11 cellular contexts compared by ENCODE assay signal in genomic region chr19:17475541-17476115, GRCh38. TPM values are rescaled to one million over a fixed set of nuclear protein-coding genes. Genes with fewer than 3 reads are reported as not detected.
A peak's percentile ranks its signal among the peaks of the same experiment; 100 is the strongest.
DNase-seq lines count a peak whose midpoint lies in the region; ATAC-seq lines count a peak whose summit lies in the region.
"Had no signal": no experiment of that assay in that cellular context is flagged by ENCODE, and none has a peak within 500 bp of the region (broad histone marks: within the 10 kb centered on the region; RNA-seq: fewer than 3 reads in every experiment).

No MANE protein-coding gene starts in this region.

- ATAC-seq in esophagus mucosa (peak; percentile 23), HG03196 (IDR thresholded peaks at IDR 0.05; ENCODE audit: unreplicated experiment) (no peak), GM21447 (IDR thresholded peaks at IDR 0.05; ENCODE audit: unreplicated experiment) (no peak)
- ATAC-seq: activated T-cell treated with anti-CD3 and anti-CD28 coated beads, Interleukin-2, amount 50 U/mL, for 4 hours; stimulated activated memory B cell treated with anti-CD40 and anti-IgM and Interleukin-4, amounts not matched to agents 10 μg/mL and 1 μg/mL and 100 μg/mL, for 72 hours had no signal

- H3K4me3 ChIP-seq in H7 (ENCODE audit: insufficient read depth, low read depth, low read length), result no peak overlapping the region

- no peaks in the 10 kb centered on the region for H3K36me3 ChIP-seq in H7 (replicated peaks; ENCODE audit: control insufficient read depth, insufficient read depth, low read length)

- H3K27me3 ChIP-seq in H7 (ENCODE audit: control insufficient read depth, insufficient read depth, low read length), result peaks cover 8% of the 10 kb centered on the region

- peak; percentile 97 for DNase-seq in Ammon's horn (ENCODE audit: low spot score)
- peak; percentile 50 for DNase-seq in NCI-H460 (ENCODE audit: extremely low read depth, low read depth)
- peak; percentile 98 for DNase-seq in myocyte (ENCODE audit: low read depth)
- no peak for DNase-seq in H7
- DNase-seq in NCI-H510A treated with DMSO at 0.1 percent for 48 hours (lab: John Stamatoyannopoulos, UW), result no peak
- DNase-seq: activated T-cell treated with anti-CD3 and anti-CD28 coated beads, Interleukin-2, amount 50 U/mL, for 4 hours; kidney had no signal

RNA-seq across cellular contexts. Expression of gene SLC27A1, which starts 5.3 kb away (rescaled TPM):
- total RNA-seq in NCI-H460 (2014; rRNA removed; shearing (Covaris generic)), result 5.9 and 8.1 TPM in 2 replicates
- polyA plus RNA-seq in NCI-H460 (2014; cell fraction: nucleus; rRNA removed), result 18.7 and 20.0 TPM in 2 replicates
- 4.1 TPM for total RNA-seq in esophagus mucosa
- total RNA-seq in myocyte, result 35.8 and 41.3 TPM in 2 replicates
- polyA plus RNA-seq in myocyte (2012), result 29.9 TPM
- 5.3 and 8.6 TPM in 2 replicates for total RNA-seq in H7 (2014; rRNA removed; shearing (Covaris generic))

RNA-seq across cellular contexts. Expression of gene NXNL1, which starts 14.9 kb away (rescaled TPM):
- not detected in 2 replicates for total RNA-seq in NCI-H460 (2014; rRNA removed; shearing (Covaris generic))
- polyA plus RNA-seq in NCI-H460 (2014; cell fraction: nucleus; rRNA removed), result not detected in 2 replicates
- total RNA-seq in esophagus mucosa (not detected), myocyte (not detected in 2 replicates)
- polyA plus RNA-seq in myocyte (2012), result not detected
- total RNA-seq in H7 (2014; rRNA removed; shearing (Covaris generic)), result not detected in 2 replicates
- total RNA-seq: activated T-cell treated with anti-CD3 and anti-CD28 coated beads, Interleukin-2, amount 50 U/mL, for 4 hours; kidney had no signal

RNA-seq across cellular contexts. Expression of gene TMEM221, which starts 27.2 kb away (rescaled TPM):
- 0.10 TPM in 1 of 2 replicates, not detected in the other for total RNA-seq in NCI-H460 (2014; rRNA removed; shearing (Covaris generic))
- not detected in 2 replicates for polyA plus RNA-seq in NCI-H460 (2014; cell fraction: nucleus; rRNA removed)
- total RNA-seq in esophagus mucosa, result not detected
- total RNA-seq in myocyte, result 0.31 and 2.6 TPM in 2 replicates
- polyA plus RNA-seq in myocyte (2012), result 0.21 TPM
- total RNA-seq in H7 (2014; rRNA removed; shearing (Covaris generic)), result not detected in 2 replicates
- total RNA-seq: activated T-cell treated with anti-CD3 and anti-CD28 coated beads, Interleukin-2, amount 50 U/mL, for 4 hours had no signal

RNA-seq across cellular contexts. Expression of gene PGLS, which starts 35.8 kb away (rescaled TPM):
- 46.0 and 60.8 TPM in 2 replicates for total RNA-seq in NCI-H460 (2014; rRNA removed; shearing (Covaris generic))
- polyA plus RNA-seq in NCI-H460 (2014; cell fraction: nucleus; rRNA removed), result 33.1 and 76.8 TPM in 2 replicates
- total RNA-seq in esophagus mucosa, result 104 TPM
- 60.5 and 75.0 TPM in 2 replicates for total RNA-seq in myocyte
- 120 TPM for polyA plus RNA-seq in myocyte (2012)
- 71.0 and 73.6 TPM in 2 replicates for total RNA-seq in H7 (2014; rRNA removed; shearing (Covaris generic))

RNA-seq across cellular contexts. Expression of gene MVB12A, which starts 55.8 kb away (rescaled TPM):
- 54.7 and 74.6 TPM in 2 replicates for total RNA-seq in NCI-H460 (2014; rRNA removed; shearing (Covaris generic))
- 76.7 and 94.3 TPM in 2 replicates for polyA plus RNA-seq in NCI-H460 (2014; cell fraction: nucleus; rRNA removed)
- 49.9 TPM for total RNA-seq in esophagus mucosa
- total RNA-seq in myocyte, result 53.3 and 71.6 TPM in 2 replicates
- 52.9 TPM for polyA plus RNA-seq in myocyte (2012)
- 75.1 and 91.4 TPM in 2 replicates for total RNA-seq in H7 (2014; rRNA removed; shearing (Covaris generic))

Comparison
In these comparisons a context has a peak if more than half of its experiments do, and no peak if none do; other contexts are left out.
1. DNase-seq: peak in Ammon's horn (single experiment), NCI-H460 (single experiment) and myocyte (single experiment); none in H7 (single experiment) and NCI-H510A treated with DMSO at 0.1 percent for 48 hours (single experiment).